Comparison of ENCODE assay signal across 33 cellular contexts in genomic region chr16:3092501-3092991, GRCh38. TPM values are rescaled to one million over a fixed set of nuclear protein-coding genes. Genes with fewer than 3 reads are reported as not detected.
DNase-seq lines count a peak whose midpoint lies in the region; ATAC-seq, FAIRE-seq and TF ChIP-seq lines count a peak whose summit lies in the region.
"Had no signal": no experiment of that assay in that cellular context is flagged by ENCODE, and none has a peak within 500 bp of the region (broad histone marks: within the 10 kb centered on the region; RNA-seq: fewer than 3 reads in every experiment).

No MANE protein-coding gene starts in this region.

- no peaks in the 10 kb centered on the region for H3K9me1 ChIP-seq in K562 (ENCODE audit: control insufficient read depth, insufficient read depth, low read length)

- H3K4me3 ChIP-seq in Karpas-422 (ENCODE audit: low read length) (no peak overlapping the region), K562 (no peak overlapping the region)
- H3K4me3 ChIP-seq: coronary artery, neural progenitor cell, right atrium auricular region, thoracic aorta had no signal

- no peaks in the 10 kb centered on the region for H4K20me1 ChIP-seq in Karpas-422 (ENCODE audit: insufficient read depth, low read depth, low read length)
- H4K20me1 ChIP-seq in K562 (replicated peaks; ENCODE audit: control insufficient read depth, insufficient read depth, low read length), result no peaks in the 10 kb centered on the region

- no peaks in the 10 kb centered on the region for H3K9me3 ChIP-seq in Karpas-422 (ENCODE audit: low read length)
- H3K9me3 ChIP-seq in K562 (replicated peaks; ENCODE audit: control insufficient read depth, insufficient read depth, low read depth, low read length), result no peaks in the 10 kb centered on the region
- H3K9me3 ChIP-seq: right atrium auricular region, thoracic aorta had no signal

- no peaks in the 10 kb centered on the region for H3K27me3 ChIP-seq in Karpas-422 (ENCODE audit: low read length)
- peaks cover 2 to 26% of the 10 kb centered on the region in 2 experiments; a peak in 3 of 5 replicates for H3K27me3 ChIP-seq in K562 (ENCODE audit: control insufficient read depth in 2 of 2, insufficient read depth in 2 of 2, low read length in 2 of 2)
- H3K27me3 ChIP-seq: neural progenitor cell, right atrium auricular region had no signal

- BruUV-seq in K562 (replicated peaks; lab: Mats Ljungman, UMichigan), result no TSS peak

- H3K27ac ChIP-seq in Karpas-422 (ENCODE audit: low read length), result no peak overlapping the region
- H3K27ac ChIP-seq in K562 (ENCODE audit: extremely low read depth, low read depth, low read length), result no peak overlapping the region
- H3K27ac ChIP-seq: 22Rv1, coronary artery, epithelial cell of prostate, KMS-11, neural progenitor cell, right atrium auricular region, thoracic aorta had no signal

- DNase-seq in NCI-H524 (lab: John Stamatoyannopoulos, UW) (peak; percentile 55 to 70), NCI-H524 treated with DMSO at 0.1 percent for 48 hours (lab: John Stamatoyannopoulos, UW) (no peak), AG20443 (ENCODE audit: low spot score) (peak; percentile 14), Karpas-422 (peak; percentile 14), K562 (ENCODE audit: extremely low read depth in 1 of 4, low spot score in 3 of 4) (no peak), mesenteric fat pad (ENCODE audit: low spot score) (no peak), NCI-H510A (lab: John Stamatoyannopoulos, UW) (no peak), KBM-7 (no peak)
- DNase-seq: activated CD4-positive, CD25-positive, alpha-beta regulatory T cell treated with anti-CD3 and anti-CD28 coated beads, Interleukin-2, amount 50 U/mL, for 72 hours; activated effector memory CD4-positive, alpha-beta T cell treated with Interleukin-2 at 50 U/mL for 16 hours; activated naive CD8-positive, alpha-beta T cell treated with anti-CD3 and anti-CD28 coated beads, Interleukin-2, amount 50 U/mL, for 24 hours; activated T-cell treated with anti-CD3 and anti-CD28 coated beads, Interleukin-2, amount 50 U/mL, for 1 hour; caudate nucleus; DMS79 treated with DMSO at 0.1 percent for 48 hours; effector CD8-positive, alpha-beta T cell; GF-D8; hippocampal formation; immature natural killer cell; left colon; NCI-H2029 treated with DMSO at 0.1 percent for 48 hours; NCI-H226; NCI-H774; stimulated activated CD8-positive, alpha-beta memory T cell treated with anti-CD3 and anti-CD28 coated beads, Interleukin-4, amount 100 ng/mL, for 48 hours; stimulated activated naive CD8-positive, alpha-beta T cell treated with anti-CD3 and anti-CD28 coated beads, Interleukin-15, amount 100 ng/mL, for 72 hours had no signal

- no peak for TF ChIP-seq EP300 in K562 (IDR thresholded peaks at IDR 0.05; ENCODE audit: low read length)

- no peak for FAIRE-seq in K562 (lab: Jason Lieb, UNC)
- FAIRE-seq: urothelium cell line had no signal

- H3K36me3 ChIP-seq in Karpas-422 (ENCODE audit: insufficient read depth, low read length), result no peaks in the 10 kb centered on the region
- no peaks in the 10 kb centered on the region for H3K36me3 ChIP-seq in K562 (ENCODE audit: control insufficient read depth, insufficient read depth, low read length)
- H3K36me3 ChIP-seq: neural progenitor cell, right atrium auricular region, thoracic aorta had no signal

- 20% methylated on average over 22 of the region's 23 CpGs for WGBS in K562 (ENCODE audit: insufficient coverage, low coverage, missing lambda C conversion rate)

- no peak for ATAC-seq in K562
- ATAC-seq: activated naive CD8-positive, alpha-beta T cell treated with anti-CD3 and anti-CD28 coated beads, Interleukin-2, amount 50 U/mL, for 24 hours; left colon; stimulated activated naive CD8-positive, alpha-beta T cell treated with anti-CD3 and anti-CD28 coated beads, Interleukin-15, amount 100 ng/mL, for 72 hours had no signal

- no peak for TF ChIP-seq POLR2A in K562 (conservative IDR thresholded peaks at IDR 0.05)

- H3K4me1 ChIP-seq in Karpas-422 (ENCODE audit: low read length), result peaks cover 14% of the 10 kb centered on the region
- peaks cover 2 to 42% of the 10 kb centered on the region in 2 experiments; a peak in 3 of 5 replicates for H3K4me1 ChIP-seq in K562 (replicated peaks in 1 of 2; ENCODE audit: control insufficient read depth in 2 of 2, insufficient read depth in 2 of 2, low read length in 2 of 2)

- no peaks in the 10 kb centered on the region for H3K9me2 ChIP-seq in Karpas-422 (replicated peaks; ENCODE audit: insufficient read depth, low read length)

- H3K4me2 ChIP-seq in Karpas-422 (ENCODE audit: low read depth, low read length, poor library complexity, severe bottlenecking) (no peak overlapping the region), K562 (ENCODE audit: insufficient read depth, low read length) (no peak overlapping the region)
- H3K4me2 ChIP-seq: KMS-11, neural progenitor cell had no signal

- H2AFZ ChIP-seq in Karpas-422 (ENCODE audit: low read length) (no peak overlapping the region), K562 (ENCODE audit: low read depth, low read length) (no peak overlapping the region)
- H2AFZ ChIP-seq: neural progenitor cell had no signal

- TF ChIP-seq CTCF in K562 (IDR thresholded peaks at IDR 0.05 in 2 of 3, conservative IDR thresholded peaks at IDR 0.05 in 1 of 3; ENCODE audit: insufficient read depth in 2 of 3, low read depth in 1 of 3, low read length in 3 of 3), result no peak

- in situ Hi-C loops in K562 (cut with MboI) (no loop called here), KBM-7 (cut with MboI; ENCODE audit: low pct_unique_long_range_greater_than_20kb, low sequenced_read_pairs) (no loop called here)

- POLR2A ChIA-PET in K562 (lab: Yijun Ruan, JAX), result no interaction called here

- TF ChIP-seq RAD21 in K562 (CRISPR knock-in tag; conservative IDR thresholded peaks at IDR 0.05 in 1 of 2, IDR thresholded peaks at IDR 0.05 in 1 of 2), result no peak

- H3K79me2 ChIP-seq in Karpas-422 (ENCODE audit: low read length), result no peaks in the 10 kb centered on the region
- H3K79me2 ChIP-seq in K562 (ENCODE audit: control insufficient read depth, insufficient read depth, low read length), result no peaks in the 10 kb centered on the region

- intact Hi-C loops in K562 (cut with micrococcal nuclease), result no loop called here

- CTCF ChIA-PET in K562 (lab: Yijun Ruan, JAX; ENCODE audit: low intra/inter-chr PET ratio), result no interaction called here

- no peak overlapping the region for H3K9ac ChIP-seq in Karpas-422 (ENCODE audit: low read length)
- H3K9ac ChIP-seq in K562 (ENCODE audit: insufficient read depth in 1 of 2, low read depth in 2 of 2, low read length in 2 of 2), result peak overlapping the region in 1 of 2 experiments; percentile 29; a peak in 1 of 4 replicates
- H3K9ac ChIP-seq: KMS-11, neural progenitor cell had no signal

RNA-seq across cellular contexts. Expression of gene ZSCAN10, which starts 6.5 kb away (rescaled TPM):
- not detected in 2 replicates for total RNA-seq in Karpas-422 (2014; rRNA removed; shearing (Covaris generic); ENCODE audit: low replicate concordance)
- total RNA-seq in K562 (2011; cell fraction: chromatin; rRNA removed; ENCODE audit: low replicate concordance), result not detected in 2 replicates
- total RNA-seq in K562 (2011; cell fraction: nucleolus; rRNA removed), result 0.17 TPM in 1 of 2 replicates, not detected in the other
- total RNA-seq in K562 (2011; cell fraction: nucleoplasm; rRNA removed), result 0.37 TPM in 1 of 2 replicates, not detected in the other
- total RNA-seq in K562 (2014; rRNA removed), result not detected in 2 replicates
- total RNA-seq in K562 (2014; rRNA removed; fragmentation: Illumina TruSeq; extraction: Trizol), result not detected in 2 replicates
- total RNA-seq in K562 (2015; rRNA removed; fragmentation: Illumina TruSeq; extraction: Trizol), result not detected in 2 replicates
- 0.16 and 0.22 TPM in 2 replicates for total RNA-seq in K562 (2021)
- not detected in 2 replicates for polyA plus RNA-seq in K562 (2011; rRNA removed)
- polyA plus RNA-seq in K562 (2011; cell fraction: cytosol; rRNA removed), result 0.03 TPM in 1 of 2 replicates, not detected in the other
- polyA plus RNA-seq in K562 (2011; cell fraction: nucleus; rRNA removed), result 0.10 TPM in 1 of 2 replicates, not detected in the other
- 0.14 TPM in 1 of 2 replicates, not detected in the other for polyA plus RNA-seq in K562 (2012)
- not detected in 2 replicates for polyA plus RNA-seq in K562 (2014; fragmentation: Illumina TruSeq; extraction: Trizol)
- polyA plus RNA-seq in K562 (2014; fragmentation: Nextera tagmentation; extraction: Ambion mirVana), result not detected
- polyA plus RNA-seq in K562 (2014; rRNA removed), result not detected in 2 replicates
- polyA minus RNA-seq in K562 (2011; rRNA and poly(A)+ RNA removed), result not detected in 2 replicates
- not detected in 2 replicates for polyA minus RNA-seq in K562 (2011; cell fraction: cytosol; rRNA and poly(A)+ RNA removed)
- polyA minus RNA-seq in K562 (2011; cell fraction: nucleus; rRNA and poly(A)+ RNA removed), result not detected in 2 replicates
- not detected for total RNA-seq in mesenteric fat pad
- total RNA-seq: H4, left colon, right atrium auricular region, thoracic aorta had no signal

RNA-seq across cellular contexts. Expression of gene ZNF205, which starts 19.8 kb away (rescaled TPM):
- not detected in 2 replicates for total RNA-seq in Karpas-422 (2014; rRNA removed; shearing (Covaris generic); ENCODE audit: low replicate concordance)
- total RNA-seq in K562 (2011; cell fraction: chromatin; rRNA removed; ENCODE audit: low replicate concordance), result 3.9 and 8.4 TPM in 2 replicates
- total RNA-seq in K562 (2011; cell fraction: nucleolus; rRNA removed), result 8.7 and 9.3 TPM in 2 replicates
- 3.0 and 3.1 TPM in 2 replicates for total RNA-seq in K562 (2011; cell fraction: nucleoplasm; rRNA removed)
- total RNA-seq in K562 (2014; rRNA removed) (11.8 and 14.2 TPM in 2 replicates), K562 (2014; rRNA removed; fragmentation: Illumina TruSeq; extraction: Trizol) (1.9 and 2.4 TPM in 2 replicates), K562 (2015; rRNA removed; fragmentation: Illumina TruSeq; extraction: Trizol) (5.1 and 5.4 TPM in 2 replicates), K562 (2021) (9.4 and 10.1 TPM in 2 replicates), mesenteric fat pad (6.1 TPM)
- polyA plus RNA-seq in K562 (2011; rRNA removed) (3.6 and 4.7 TPM in 2 replicates), K562 (2014; fragmentation: Illumina TruSeq; extraction: Trizol) (3.3 and 5.0 TPM in 2 replicates), K562 (2014; fragmentation: Nextera tagmentation; extraction: Ambion mirVana) (not detected), K562 (2014; rRNA removed) (8.3 and 8.7 TPM in 2 replicates)
- 6.0 and 16.0 TPM in 2 replicates for polyA plus RNA-seq in K562 (2011; cell fraction: cytosol; rRNA removed)
- polyA plus RNA-seq in K562 (2011; cell fraction: nucleus; rRNA removed), result 6.6 and 12.0 TPM in 2 replicates
- polyA plus RNA-seq in K562 (2012), result 6.3 and 12.0 TPM in 2 replicates
- 0.81 and 2.0 TPM in 2 replicates for polyA minus RNA-seq in K562 (2011; rRNA and poly(A)+ RNA removed)
- polyA minus RNA-seq in K562 (2011; cell fraction: cytosol; rRNA and poly(A)+ RNA removed), result 4.6 and 6.7 TPM in 2 replicates
- 1.9 and 2.6 TPM in 2 replicates for polyA minus RNA-seq in K562 (2011; cell fraction: nucleus; rRNA and poly(A)+ RNA removed)

RNA-seq across cellular contexts. Expression of gene IL32, which starts 27.1 kb away (rescaled TPM):
- not detected in 2 replicates for total RNA-seq in Karpas-422 (2014; rRNA removed; shearing (Covaris generic); ENCODE audit: low replicate concordance)
- total RNA-seq in K562 (2011; cell fraction: chromatin; rRNA removed; ENCODE audit: low replicate concordance), result 1.1 TPM in 1 of 2 replicates, not detected in the other
- 0.50 and 1.1 TPM in 2 replicates for total RNA-seq in K562 (2011; cell fraction: nucleolus; rRNA removed)
- not detected in 2 replicates for total RNA-seq in K562 (2011; cell fraction: nucleoplasm; rRNA removed)
- total RNA-seq in K562 (2014; rRNA removed) (not detected in 2 replicates), K562 (2014; rRNA removed; fragmentation: Illumina TruSeq; extraction: Trizol) (not detected in 2 replicates), K562 (2015; rRNA removed; fragmentation: Illumina TruSeq; extraction: Trizol) (not detected in 2 replicates), K562 (2021) (1.5 and 2.2 TPM in 2 replicates), mesenteric fat pad (36.0 TPM)
- polyA plus RNA-seq in K562 (2011; rRNA removed) (0.21 TPM in 1 of 2 replicates, not detected in the other), K562 (2014; fragmentation: Illumina TruSeq; extraction: Trizol) (0.31 and 0.64 TPM in 2 replicates), K562 (2014; fragmentation: Nextera tagmentation; extraction: Ambion mirVana) (under 1 TPM; 0.24 to 0.42 TPM), K562 (2014; rRNA removed) (0.43 and 2.0 TPM in 2 replicates)
- 0.40 TPM in 2 replicates for polyA plus RNA-seq in K562 (2011; cell fraction: cytosol; rRNA removed)
- polyA plus RNA-seq in K562 (2011; cell fraction: nucleus; rRNA removed), result 0.29 and 0.43 TPM in 2 replicates
- polyA plus RNA-seq in K562 (2012), result 1.0 and 5.1 TPM in 2 replicates
- polyA minus RNA-seq in K562 (2011; rRNA and poly(A)+ RNA removed), result not detected in 2 replicates
- polyA minus RNA-seq in K562 (2011; cell fraction: cytosol; rRNA and poly(A)+ RNA removed), result not detected in 2 replicates
- polyA minus RNA-seq in K562 (2011; cell fraction: nucleus; rRNA and poly(A)+ RNA removed), result not detected in 2 replicates

RNA-seq across cellular contexts. Expression of gene ZNF213, which starts 42.3 kb away (rescaled TPM):
- total RNA-seq in Karpas-422 (2014; rRNA removed; shearing (Covaris generic); ENCODE audit: low replicate concordance), result 2.0 and 8.0 TPM in 2 replicates
- total RNA-seq in K562 (2011; cell fraction: chromatin; rRNA removed; ENCODE audit: low replicate concordance), result 3.3 and 8.4 TPM in 2 replicates
- 6.6 and 7.7 TPM in 2 replicates for total RNA-seq in K562 (2011; cell fraction: nucleolus; rRNA removed)
- total RNA-seq in K562 (2011; cell fraction: nucleoplasm; rRNA removed), result 4.5 and 4.7 TPM in 2 replicates
- 2.7 and 3.2 TPM in 2 replicates for total RNA-seq in K562 (2014; rRNA removed)
- 0.61 and 0.84 TPM in 2 replicates for total RNA-seq in K562 (2014; rRNA removed; fragmentation: Illumina TruSeq; extraction: Trizol)
- 1.8 and 2.1 TPM in 2 replicates for total RNA-seq in K562 (2015; rRNA removed; fragmentation: Illumina TruSeq; extraction: Trizol)
- total RNA-seq in K562 (2021), result 9.3 and 10.0 TPM in 2 replicates
- 0.74 and 1.2 TPM in 2 replicates for polyA plus RNA-seq in K562 (2011; rRNA removed)
- polyA plus RNA-seq in K562 (2011; cell fraction: cytosol; rRNA removed), result 0.93 and 2.0 TPM in 2 replicates
- polyA plus RNA-seq in K562 (2011; cell fraction: nucleus; rRNA removed), result 3.5 and 6.9 TPM in 2 replicates
- 6.1 and 13.6 TPM in 2 replicates for polyA plus RNA-seq in K562 (2012)
- 1.8 and 5.0 TPM in 2 replicates for polyA plus RNA-seq in K562 (2014; fragmentation: Illumina TruSeq; extraction: Trizol)
- polyA plus RNA-seq in K562 (2014; fragmentation: Nextera tagmentation; extraction: Ambion mirVana), result under 1 TPM; 0.49 to 0.62 TPM
- 3.1 and 3.2 TPM in 2 replicates for polyA plus RNA-seq in K562 (2014; rRNA removed)
- 0.88 and 0.99 TPM in 2 replicates for polyA minus RNA-seq in K562 (2011; rRNA and poly(A)+ RNA removed)
- polyA minus RNA-seq in K562 (2011; cell fraction: cytosol; rRNA and poly(A)+ RNA removed), result 3.6 and 7.0 TPM in 2 replicates
- 3.0 and 3.4 TPM in 2 replicates for polyA minus RNA-seq in K562 (2011; cell fraction: nucleus; rRNA and poly(A)+ RNA removed)
- total RNA-seq in mesenteric fat pad, result 6.0 TPM

RNA-seq across cellular contexts. Expression of gene MMP25, which starts 46.2 kb away (rescaled TPM):
- total RNA-seq in Karpas-422 (2014; rRNA removed; shearing (Covaris generic); ENCODE audit: low replicate concordance), result 0.15 and 0.47 TPM in 2 replicates
- 0.14 TPM in 1 of 2 replicates, not detected in the other for total RNA-seq in K562 (2011; cell fraction: chromatin; rRNA removed; ENCODE audit: low replicate concordance)
- total RNA-seq in K562 (2011; cell fraction: nucleolus; rRNA removed), result 0.17 TPM in 1 of 2 replicates, not detected in the other
- total RNA-seq in K562 (2011; cell fraction: nucleoplasm; rRNA removed), result 0.07 and 0.15 TPM in 2 replicates
- not detected in 2 replicates for total RNA-seq in K562 (2014; rRNA removed)
- total RNA-seq in K562 (2014; rRNA removed; fragmentation: Illumina TruSeq; extraction: Trizol), result not detected in 2 replicates
- total RNA-seq in K562 (2015; rRNA removed; fragmentation: Illumina TruSeq; extraction: Trizol), result 0.04 TPM in 1 of 2 replicates, not detected in the other
- total RNA-seq in K562 (2021), result 0.09 TPM in 1 of 2 replicates, not detected in the other
- not detected in 2 replicates for polyA plus RNA-seq in K562 (2011; rRNA removed)
- 0.01 TPM in 1 of 2 replicates, not detected in the other for polyA plus RNA-seq in K562 (2011; cell fraction: cytosol; rRNA removed)
- polyA plus RNA-seq in K562 (2011; cell fraction: nucleus; rRNA removed), result 0.03 and 0.08 TPM in 2 replicates
- 0.51 and 0.58 TPM in 2 replicates for polyA plus RNA-seq in K562 (2012)
- polyA plus RNA-seq in K562 (2014; fragmentation: Illumina TruSeq; extraction: Trizol), result 0.03 TPM in 1 of 2 replicates, not detected in the other
- not detected for polyA plus RNA-seq in K562 (2014; fragmentation: Nextera tagmentation; extraction: Ambion mirVana)
- not detected in 2 replicates for polyA plus RNA-seq in K562 (2014; rRNA removed)
- polyA minus RNA-seq in K562 (2011; rRNA and poly(A)+ RNA removed), result not detected in 2 replicates
- polyA minus RNA-seq in K562 (2011; cell fraction: cytosol; rRNA and poly(A)+ RNA removed), result 0.19 TPM in 1 of 2 replicates, not detected in the other
- polyA minus RNA-seq in K562 (2011; cell fraction: nucleus; rRNA and poly(A)+ RNA removed), result not detected in 2 replicates
- 21.6 TPM for total RNA-seq in mesenteric fat pad

Comparison
In these comparisons a context has a peak if more than half of its experiments do, and no peak if none do; other contexts are left out.
1. DNase-seq: peak in NCI-H524 (2 of 2), AG20443 (single experiment) and Karpas-422 (single experiment); none in NCI-H524 treated with DMSO at 0.1 percent for 48 hours (single experiment), K562 (0 of 4), mesenteric fat pad (single experiment), NCI-H510A (single experiment) and KBM-7 (single experiment).
2. RNA of gene IL32, which starts 27.1 kb away (total RNA-seq): 36.0 TPM in mesenteric fat pad (single experiment); 0.50 to 2.2 TPM in K562 and not detected in Karpas-422; every median in the first group is over 10 times any median in the second.